In genomic region chr2:152071077-152071476, GRCh38 we compare ENCODE assay signal across 14 cellular contexts.
DNase-seq lines count a peak whose midpoint lies in the region; ATAC-seq and TF ChIP-seq lines count a peak whose summit lies in the region.
"Had no signal": no experiment of that assay in that cellular context is flagged by ENCODE, and none has a peak within 500 bp of the region (broad histone marks: within the 10 kb centered on the region; RNA-seq: fewer than 3 reads in every experiment).

No MANE protein-coding gene starts in this region.

- no peak for TF ChIP-seq CTCF in GM10266 (IDR thresholded peaks at IDR 0.05; ENCODE audit: control insufficient read depth, insufficient read depth, low read depth, missing control alignments)

- ATAC-seq in GM19395 (IDR thresholded peaks at IDR 0.05; ENCODE audit: unreplicated experiment) (peak; percentile 84), HG02981 (IDR thresholded peaks at IDR 0.05; ENCODE audit: unreplicated experiment) (peak; percentile 63)
- ATAC-seq: Panc1, psoas muscle had no signal

- DNase-seq in GM10266 (ENCODE audit: extremely low spot score) (peak; percentile 50), NOMO-1 treated with dmso at 0.1 percent for 144 hours (lab: John Stamatoyannopoulos, UW; ENCODE audit: unreplicated experiment) (peak; percentile 49), NCI-H2171 (lab: John Stamatoyannopoulos, UW) (no peak), kidney tubule cell (ENCODE audit: low spot score) (no peak), GM19238 (ENCODE audit: insufficient read length, low spot score) (no peak), SHP77 treated with DMSO at 0.1 percent for 48 hours (lab: John Stamatoyannopoulos, UW) (no peak)
- DNase-seq: cortex of kidney; EL; psoas muscle; stimulated activated CD4-positive, alpha-beta T cell treated with anti-CD3 and anti-CD28 coated beads, Interleukin-2, amount 100 ng/mL, for 24 hours; stimulated activated naive CD4-positive, alpha-beta T cell had no signal

Comparison
In these comparisons a context has a peak if more than half of its experiments do, and no peak if none do; other contexts are left out.
1. DNase-seq: peak in GM10266 (single experiment) and NOMO-1 treated with dmso at 0.1 percent for 144 hours (single experiment); none in NCI-H2171 (single experiment), kidney tubule cell (single experiment), GM19238 (single experiment) and SHP77 treated with DMSO at 0.1 percent for 48 hours (single experiment).